16 cellular contexts compared by ENCODE assay signal in the genomic region with DNA sequence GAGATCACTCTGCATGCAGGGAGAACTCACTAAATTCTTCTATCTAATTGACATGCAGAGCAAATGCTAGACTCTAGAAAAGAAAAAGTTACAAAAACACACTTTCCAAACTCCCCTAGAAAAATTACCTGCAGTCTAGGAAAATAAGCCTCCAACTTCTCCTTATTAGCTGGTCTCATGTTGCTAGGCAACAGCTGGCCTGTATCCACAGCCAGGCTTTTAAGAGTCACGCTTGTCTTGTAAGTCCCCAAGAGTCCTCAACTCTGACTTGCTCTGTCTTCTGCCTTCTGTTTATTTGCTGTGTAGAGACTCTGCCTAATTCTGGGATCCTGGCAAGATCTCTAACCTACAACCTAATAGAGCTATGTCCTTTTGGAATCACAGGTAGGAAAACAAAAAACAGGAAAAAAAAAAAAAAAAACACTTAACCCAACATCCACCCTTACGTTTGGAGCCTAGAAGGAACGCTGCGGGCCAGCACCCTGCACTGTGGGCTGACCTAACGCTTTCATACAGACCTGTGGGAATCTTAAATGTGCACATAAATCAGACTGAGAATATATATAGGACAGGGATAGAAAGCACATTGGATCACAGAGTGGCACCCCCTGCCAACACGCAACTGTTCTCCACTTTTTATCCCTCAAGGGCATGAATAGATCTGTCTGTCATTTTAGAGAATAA.
DNase-seq lines count a peak whose midpoint lies in the region; ATAC-seq, FAIRE-seq and TF ChIP-seq lines count a peak whose summit lies in the region.
"Had no signal": no experiment of that assay in that cellular context is flagged by ENCODE, and none has a peak within 500 bp of the region (broad histone marks: within the 10 kb centered on the region; RNA-seq: fewer than 3 reads in every experiment).

No MANE protein-coding gene starts in this region.

- no peaks in the 10 kb centered on the region for H3K36me3 Mint-ChIP-seq in neural progenitor cell
- no peaks in the 10 kb centered on the region for H3K36me3 Mint-ChIP-seq in activated CD4-positive, alpha-beta T cell treated with anti-CD3 and anti-CD28 coated beads for 36 hours (ENCODE audit: low read depth)

- H3K9me3 ChIP-seq in K562 (replicated peaks; ENCODE audit: control insufficient read depth, insufficient read depth, low read depth, low read length) (no peaks in the 10 kb centered on the region; the same call in 1 of the 2 replicates), neural progenitor cell (ENCODE audit: low read depth) (no peaks in the 10 kb centered on the region)
- H3K9me3 ChIP-seq: uterus had no signal

- H3K27me3 ChIP-seq in K562 (ENCODE audit: control insufficient read depth in 2 of 2, insufficient read depth in 2 of 2, low read length in 2 of 2) (no peaks in the 10 kb centered on the region), neural progenitor cell (no peaks in the 10 kb centered on the region), brain microvascular endothelial cell (replicated peaks) (no peaks in the 10 kb centered on the region)
- H3K27me3 ChIP-seq: uterus had no signal

- H3K27ac ChIP-seq in K562 (ENCODE audit: extremely low read depth, low read depth, low read length) (no peak overlapping the region), neural progenitor cell (no peak overlapping the region), brain microvascular endothelial cell (no peak overlapping the region)
- H3K27ac ChIP-seq: KMS-11, uterus had no signal

- TF ChIP-seq CTCF in K562 (IDR thresholded peaks at IDR 0.05 in 2 of 3, conservative IDR thresholded peaks at IDR 0.05 in 1 of 3; ENCODE audit: insufficient read depth in 2 of 3, low read depth in 1 of 3, low read length in 3 of 3), result no peak
- TF ChIP-seq CTCF in neural progenitor cell (IDR thresholded peaks at IDR 0.05), result no peak
- no peak for TF ChIP-seq CTCF in brain microvascular endothelial cell (IDR thresholded peaks at IDR 0.05; ENCODE audit: low read depth, low read length, missing control alignments)
- TF ChIP-seq CTCF in GM20000 (IDR thresholded peaks at IDR 0.05; ENCODE audit: extremely low read depth, missing control alignments), result no peak

- H3K9me1 ChIP-seq in K562 (ENCODE audit: control insufficient read depth, insufficient read depth, low read length), result no peaks in the 10 kb centered on the region

- H3K4me1 ChIP-seq in K562 (replicated peaks in 1 of 2; ENCODE audit: control insufficient read depth in 2 of 2, insufficient read depth in 2 of 2, low read length in 2 of 2), result no peaks in the 10 kb centered on the region
- H3K4me1 ChIP-seq in neural progenitor cell, result peaks cover 10% of the 10 kb centered on the region
- H3K4me1 ChIP-seq: uterus had no signal

- no peak for ATAC-seq in K562
- no peak for ATAC-seq in activated CD4-positive, alpha-beta T cell treated with anti-CD3 and anti-CD28 coated beads for 36 hours
- ATAC-seq: left colon; stimulated activated naive CD8-positive, alpha-beta T cell treated with anti-CD3 and anti-CD28 coated beads, Interleukin-15, amount 100 ng/mL, for 72 hours had no signal

- H3K4me2 ChIP-seq in K562 (ENCODE audit: insufficient read depth, low read length), result no peak overlapping the region
- H3K4me2 ChIP-seq in neural progenitor cell, result peak overlapping the region; percentile 48
- H3K4me2 ChIP-seq: KMS-11 had no signal

- no peaks in the 10 kb centered on the region for H4K20me1 ChIP-seq in K562 (replicated peaks; ENCODE audit: control insufficient read depth, insufficient read depth, low read length)
- no peaks in the 10 kb centered on the region for H4K20me1 ChIP-seq in neural progenitor cell (ENCODE audit: low read depth)

- intact Hi-C loops in K562 (cut with micrococcal nuclease), result no loop called here
- intact Hi-C loops in activated CD4-positive, alpha-beta T cell treated with anti-CD3 and anti-CD28 coated beads for 36 hours (cut with DNase I, micrococcal nuclease), result no loop called here

- WGBS in K562 (ENCODE audit: insufficient coverage, low coverage, missing lambda C conversion rate), result 2% methylated on average over 6 of the region's 6 CpGs

- H3K4me1 Mint-ChIP-seq in neural progenitor cell, result peaks cover 35% of the 10 kb centered on the region
- no peaks in the 10 kb centered on the region for H3K4me1 Mint-ChIP-seq in activated CD4-positive, alpha-beta T cell treated with anti-CD3 and anti-CD28 coated beads for 36 hours
- H3K4me1 Mint-ChIP-seq: stimulated activated naive CD8-positive, alpha-beta T cell treated with anti-CD3 and anti-CD28 coated beads, Interleukin-15, amount 100 ng/mL, for 72 hours had no signal

- DNase-seq in DMS53 (lab: John Stamatoyannopoulos, UW) (peak; percentile 87), NCI-H1436 (lab: John Stamatoyannopoulos, UW) (peak; percentile 52), K562 (ENCODE audit: extremely low read depth in 1 of 4, low spot score in 3 of 4) (no peak), neural progenitor cell (ENCODE audit: low spot score) (peak; percentile 79), brain microvascular endothelial cell (no peak), SKM-1 treated with dmso at 0.1 percent for 144 hours (lab: John Stamatoyannopoulos, UW; ENCODE audit: unreplicated experiment) (no peak), GM20000 (ENCODE audit: low spot score) (no peak)
- DNase-seq in activated CD4-positive, alpha-beta T cell treated with anti-CD3 and anti-CD28 coated beads for 36 hours, result no peak
- DNase-seq: activated gamma-delta T cell treated with Interleukin-2 at 50 U/mL for 16 hours; left colon; NCI-H1694 treated with DMSO at 0.1 percent for 48 hours; stimulated activated naive CD8-positive, alpha-beta T cell treated with anti-CD3 and anti-CD28 coated beads, Interleukin-15, amount 100 ng/mL, for 72 hours; uterus had no signal

- in situ Hi-C loops in K562 (cut with MboI) (no loop called here), brain microvascular endothelial cell (cut with HindIII; ENCODE audit: low pct_ligation_motif_present, low sequenced_read_pairs) (no loop called here)

- H3K9me3 Mint-ChIP-seq in neural progenitor cell, result peaks cover 4% of the 10 kb centered on the region
- H3K9me3 Mint-ChIP-seq in activated CD4-positive, alpha-beta T cell treated with anti-CD3 and anti-CD28 coated beads for 36 hours (ENCODE audit: low read depth), result no peaks in the 10 kb centered on the region
- H3K9me3 Mint-ChIP-seq: stimulated activated naive CD8-positive, alpha-beta T cell treated with anti-CD3 and anti-CD28 coated beads, Interleukin-15, amount 100 ng/mL, for 72 hours had no signal

- H3K27ac Mint-ChIP-seq in neural progenitor cell, result peak overlapping the region; percentile 99
- H3K27ac Mint-ChIP-seq in activated CD4-positive, alpha-beta T cell treated with anti-CD3 and anti-CD28 coated beads for 36 hours, result no peak overlapping the region
- H3K27ac Mint-ChIP-seq: stimulated activated naive CD8-positive, alpha-beta T cell treated with anti-CD3 and anti-CD28 coated beads, Interleukin-15, amount 100 ng/mL, for 72 hours had no signal

- peak overlapping the region; percentile 50 for H3K4me3 Mint-ChIP-seq in neural progenitor cell
- no peak overlapping the region for H3K4me3 Mint-ChIP-seq in activated CD4-positive, alpha-beta T cell treated with anti-CD3 and anti-CD28 coated beads for 36 hours
- H3K4me3 Mint-ChIP-seq: stimulated activated naive CD8-positive, alpha-beta T cell treated with anti-CD3 and anti-CD28 coated beads, Interleukin-15, amount 100 ng/mL, for 72 hours had no signal

- H2AFZ ChIP-seq in K562 (ENCODE audit: low read depth, low read length), result no peak overlapping the region
- H2AFZ ChIP-seq in neural progenitor cell (replicated peaks), result peak overlapping the region; percentile 61

- peaks cover 4% of the 10 kb centered on the region for H3K27me3 Mint-ChIP-seq in neural progenitor cell (ENCODE audit: insufficient read depth, low read depth)
- H3K27me3 Mint-ChIP-seq in activated CD4-positive, alpha-beta T cell treated with anti-CD3 and anti-CD28 coated beads for 36 hours, result no peaks in the 10 kb centered on the region

- no TSS peak for BruUV-seq in K562 (replicated peaks; lab: Mats Ljungman, UMichigan)

- H3K9ac ChIP-seq in K562 (ENCODE audit: insufficient read depth in 1 of 2, low read depth in 2 of 2, low read length in 2 of 2) (no peak overlapping the region), neural progenitor cell (no peak overlapping the region)
- H3K9ac ChIP-seq: KMS-11 had no signal

- H3F3A ChIP-seq in neural progenitor cell (ENCODE audit: low read depth), result no peaks in the 10 kb centered on the region

- FAIRE-seq in K562 (lab: Jason Lieb, UNC), result no peak
- FAIRE-seq: astrocyte had no signal

- H3K79me2 ChIP-seq in K562 (ENCODE audit: control insufficient read depth, insufficient read depth, low read length) (no peaks in the 10 kb centered on the region), neural progenitor cell (ENCODE audit: low read depth) (no peaks in the 10 kb centered on the region)

- no peaks in the 10 kb centered on the region for H3K36me3 ChIP-seq in K562 (ENCODE audit: control insufficient read depth, insufficient read depth, low read length)
- no peaks in the 10 kb centered on the region for H3K36me3 ChIP-seq in neural progenitor cell
- no peaks in the 10 kb centered on the region for H3K36me3 ChIP-seq in brain microvascular endothelial cell (replicated peaks)
- H3K36me3 ChIP-seq: uterus had no signal

- TF ChIP-seq RAD21 in K562 (CRISPR knock-in tag; conservative IDR thresholded peaks at IDR 0.05 in 1 of 2, IDR thresholded peaks at IDR 0.05 in 1 of 2), result no peak

- CTCF ChIA-PET in K562 (lab: Yijun Ruan, JAX; ENCODE audit: low intra/inter-chr PET ratio), result no interaction called here
- CTCF ChIA-PET in activated CD4-positive, alpha-beta T cell treated with anti-CD3 and anti-CD28 coated beads for 36 hours (lab: Charles Lee), result no interaction called here

- POLR2A ChIA-PET in K562 (lab: Yijun Ruan, JAX), result no interaction called here
- POLR2A ChIA-PET in activated CD4-positive, alpha-beta T cell treated with anti-CD3 and anti-CD28 coated beads for 36 hours (lab: Charles Lee), result no interaction called here

- TF ChIP-seq EP300 in K562 (IDR thresholded peaks at IDR 0.05; ENCODE audit: low read length), result no peak

- no peak for TF ChIP-seq POLR2A in K562 (conservative IDR thresholded peaks at IDR 0.05)

- H3K4me3 ChIP-seq in K562, result no peak overlapping the region
- H3K4me3 ChIP-seq in neural progenitor cell, result no peak overlapping the region
- H3K4me3 ChIP-seq in brain microvascular endothelial cell (ENCODE audit: low read depth, low read length), result no peak overlapping the region
- H3K4me3 ChIP-seq: dorsolateral prefrontal cortex, uterus had no signal

TF ChIP-seq in K562, 482 proteins besides CTCF, POLR2A, EP300 and RAD21:
- TF ChIP-seq YBX1 (IDR thresholded peaks at IDR 0.05) (no peak), RFX1 (IDR thresholded peaks at IDR 0.05) (peak; percentile 65)

Comparison
In these comparisons a context has a peak if more than half of its experiments do, and no peak if none do; other contexts are left out.
1. DNase-seq: peak in DMS53 (single experiment), NCI-H1436 (single experiment) and neural progenitor cell (single experiment); none in K562 (0 of 4), brain microvascular endothelial cell (single experiment), activated CD4-positive, alpha-beta T cell treated with anti-CD3 and anti-CD28 coated beads for 36 hours (single experiment), SKM-1 treated with dmso at 0.1 percent for 144 hours (single experiment) and GM20000 (single experiment).